1 cellular context compared by ENCODE assay signal in the genomic region with DNA sequence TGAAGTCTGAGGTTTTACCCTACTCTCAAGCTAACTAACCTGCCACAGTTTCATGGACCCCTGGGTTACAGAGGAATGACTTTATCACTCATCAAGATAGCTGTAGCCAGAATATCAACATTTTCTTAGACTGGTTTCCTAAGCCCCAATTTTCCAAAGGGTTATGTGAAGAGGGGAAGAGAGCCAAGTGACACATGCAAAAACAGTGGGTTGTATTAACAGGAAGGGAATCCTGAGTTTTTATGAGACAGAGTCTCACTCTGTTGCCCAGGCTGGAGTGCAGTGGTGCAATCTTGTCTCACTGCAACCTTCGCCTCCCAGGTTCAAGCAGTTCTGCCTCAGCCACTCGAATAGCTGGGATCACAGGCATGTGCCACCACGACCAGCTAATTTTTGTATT.
TF ChIP-seq lines count a peak whose summit lies in the region.

No MANE protein-coding gene starts in this region.

TF ChIP-seq in GM12878, 131 proteins besides CTCF, POLR2A, EP300 and RAD21 (continued from another document):
- TF ChIP-seq, protein P1, sequence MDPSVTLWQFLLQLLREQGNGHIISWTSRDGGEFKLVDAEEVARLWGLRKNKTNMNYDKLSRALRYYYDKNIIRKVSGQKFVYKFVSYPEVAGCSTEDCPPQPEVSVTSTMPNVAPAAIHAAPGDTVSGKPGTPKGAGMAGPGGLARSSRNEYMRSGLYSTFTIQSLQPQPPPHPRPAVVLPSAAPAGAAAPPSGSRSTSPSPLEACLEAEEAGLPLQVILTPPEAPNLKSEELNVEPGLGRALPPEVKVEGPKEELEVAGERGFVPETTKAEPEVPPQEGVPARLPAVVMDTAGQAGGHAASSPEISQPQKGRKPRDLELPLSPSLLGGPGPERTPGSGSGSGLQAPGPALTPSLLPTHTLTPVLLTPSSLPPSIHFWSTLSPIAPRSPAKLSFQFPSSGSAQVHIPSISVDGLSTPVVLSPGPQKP (IDR thresholded peaks at IDR 0.05; ENCODE audit: low read depth, low read length): no peak
- TF ChIP-seq SMAD1 (IDR thresholded peaks at IDR 0.05; ENCODE audit: low read depth, partially characterized antibody) (no peak), POLR2AphosphoS2 (IDR thresholded peaks at IDR 0.05; ENCODE audit: low read depth, low read length) (no peak), DPF2 (IDR thresholded peaks at IDR 0.05) (0 out of 2 replicates have a peak, but pooled peaks have one; percentile 29), HCFC1 (IDR thresholded peaks at IDR 0.05; ENCODE audit: low read length) (no peak)
